ENCODE assay signal across 1 cellular context in genomic region chr15:37090543-37091175, GRCh38.
TF ChIP-seq lines count a peak whose summit lies in the region.

No MANE protein-coding gene starts in this region.

TF ChIP-seq in SK-N-SH treated with all-trans-retinoic acid at 6 μM for 48 hours, 23 proteins besides CTCF, POLR2A, EP300 and RAD21 (continued from another document):
- no peak for TF ChIP-seq TCF4 (CRISPR knock-in tag; IDR thresholded peaks at IDR 0.05; ENCODE audit: borderline replicate concordance)
- TF ChIP-seq PPARA (CRISPR knock-in tag; IDR thresholded peaks at IDR 0.05; ENCODE audit: borderline replicate concordance), result no peak
- TF ChIP-seq CREB5 (CRISPR knock-in tag; IDR thresholded peaks at IDR 0.05; ENCODE audit: low read depth), result no peak
- no peak for TF ChIP-seq ZFP3 (CRISPR knock-in tag; IDR thresholded peaks at IDR 0.05)
